ENCODE assay signal across 3 cellular contexts in the genomic region with DNA sequence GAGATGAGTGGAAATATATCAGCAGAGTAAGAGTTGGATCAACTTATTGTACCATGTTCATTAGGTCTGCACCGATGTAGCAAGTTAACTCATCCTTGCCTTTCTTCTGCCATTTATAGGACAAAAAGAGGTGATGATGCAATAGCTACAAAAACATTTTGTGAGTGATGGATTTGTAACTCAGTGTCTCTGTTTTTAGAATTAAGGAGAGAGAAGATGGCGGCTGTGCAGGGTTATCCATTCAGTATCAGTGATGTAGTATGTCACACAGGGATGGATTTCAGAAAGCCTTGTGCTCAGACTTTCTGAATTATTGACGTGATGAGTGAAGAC.
TF ChIP-seq lines count a peak whose summit lies in the region.

No MANE protein-coding gene starts in this region.

TF ChIP-seq in IMR-90, 13 proteins besides CTCF, POLR2A, EP300 and RAD21:
- TF ChIP-seq RCOR1 (IDR thresholded peaks at IDR 0.05; ENCODE audit: insufficient replicate concordance, low read length): no peak
- TF ChIP-seq CEBPB (IDR thresholded peaks at IDR 0.05; ENCODE audit: low read depth, low read length): peak; percentile 96

TF ChIP-seq in endothelial cell of umbilical vein, 7 proteins besides CTCF, POLR2A, EP300 and RAD21:
- TF ChIP-seq, protein P1, sequence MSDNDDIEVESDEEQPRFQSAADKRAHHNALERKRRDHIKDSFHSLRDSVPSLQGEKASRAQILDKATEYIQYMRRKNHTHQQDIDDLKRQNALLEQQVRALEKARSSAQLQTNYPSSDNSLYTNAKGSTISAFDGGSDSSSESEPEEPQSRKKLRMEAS (IDR thresholded peaks at IDR 0.05; ENCODE audit: insufficient read depth, insufficient read length): no peak
- TF ChIP-seq JUN (IDR thresholded peaks at IDR 0.05; ENCODE audit: borderline replicate concordance, insufficient read depth, insufficient read length, low read depth): no peak
- no peak for TF ChIP-seq FOS (IDR thresholded peaks at IDR 0.05; ENCODE audit: borderline replicate concordance, insufficient read depth, low read length)
- no peak for TF ChIP-seq POLR2AphosphoS5 (IDR thresholded peaks at IDR 0.05; ENCODE audit: insufficient read depth, low read depth, low read length)
- TF ChIP-seq GATA2 (IDR thresholded peaks at IDR 0.05; ENCODE audit: insufficient read depth, insufficient read length, low read depth, low read length): no peak
- no peak for TF ChIP-seq EZH2 (IDR thresholded peaks at IDR 0.05; ENCODE audit: borderline replicate concordance, low read depth, low read length, severe bottlenecking)
- no peak for TF ChIP-seq MYC (IDR thresholded peaks at IDR 0.05; ENCODE audit: low read depth, low read length)

TF ChIP-seq in HEK293T, 16 proteins besides CTCF, POLR2A, EP300 and RAD21:
- TF ChIP-seq FOXM1 (IDR thresholded peaks at IDR 0.05; ENCODE audit: borderline replicate concordance): no peak
